21 cellular contexts compared by ENCODE assay signal in genomic region chr14:35117112-35117511, GRCh38. TPM values are rescaled to one million over a fixed set of nuclear protein-coding genes. Genes with fewer than 3 reads are reported as not detected.
DNase-seq lines count a peak whose midpoint lies in the region; ATAC-seq lines count a peak whose summit lies in the region.
"Had no signal": no experiment of that assay in that cellular context is flagged by ENCODE, and none has a peak within 500 bp of the region (broad histone marks: within the 10 kb centered on the region; RNA-seq: fewer than 3 reads in every experiment).

No MANE protein-coding gene starts in this region.

- H3K9me3 Mint-ChIP-seq in activated naive CD4-positive, alpha-beta T cell treated with anti-CD3 and anti-CD28 coated beads for 36 hours: no peaks in the 10 kb centered on the region
- no peaks in the 10 kb centered on the region for H3K9me3 Mint-ChIP-seq in activated T-helper 17 cell treated with anti-CD3 and anti-CD28 coated beads, Interleukin-2, amount 50 U/mL, for 72 hours
- no peaks in the 10 kb centered on the region for H3K9me3 Mint-ChIP-seq in stimulated activated memory B cell treated with anti-CD40 and anti-IgM and Interleukin-4, amounts not matched to agents 10 μg/mL and 1 μg/mL and 100 μg/mL, for 72 hours

- H3K27ac Mint-ChIP-seq in activated naive CD4-positive, alpha-beta T cell treated with anti-CD3 and anti-CD28 coated beads for 36 hours: peak overlapping the region; percentile 5
- peak overlapping the region; percentile 75 for H3K27ac Mint-ChIP-seq in activated T-helper 17 cell treated with anti-CD3 and anti-CD28 coated beads, Interleukin-2, amount 50 U/mL, for 72 hours
- H3K27ac Mint-ChIP-seq in stimulated activated memory B cell treated with anti-CD40 and anti-IgM and Interleukin-4, amounts not matched to agents 10 μg/mL and 1 μg/mL and 100 μg/mL, for 72 hours: peak overlapping the region; percentile 26
- H3K27ac Mint-ChIP-seq: activated naive CD8-positive, alpha-beta T cell; mesothelial cell of epicardium had no signal

- CTCF ChIA-PET in activated naive CD4-positive, alpha-beta T cell treated with anti-CD3 and anti-CD28 coated beads for 36 hours (lab: Charles Lee): no interaction called here

- peaks cover 39% of the 10 kb centered on the region for H3K36me3 Mint-ChIP-seq in activated naive CD4-positive, alpha-beta T cell treated with anti-CD3 and anti-CD28 coated beads for 36 hours (ENCODE audit: low read depth)
- H3K36me3 Mint-ChIP-seq in activated T-helper 17 cell treated with anti-CD3 and anti-CD28 coated beads, Interleukin-2, amount 50 U/mL, for 72 hours (ENCODE audit: low read depth): peaks cover 99% of the 10 kb centered on the region
- H3K36me3 Mint-ChIP-seq in stimulated activated memory B cell treated with anti-CD40 and anti-IgM and Interleukin-4, amounts not matched to agents 10 μg/mL and 1 μg/mL and 100 μg/mL, for 72 hours: peaks cover 43% of the 10 kb centered on the region

- ATAC-seq in activated T-helper 17 cell treated with anti-CD3 and anti-CD28 coated beads, Interleukin-2, amount 50 U/mL, for 72 hours (replicated peaks): no peak
- ATAC-seq in left lobe of liver (peak; percentile 51), HG03097 (IDR thresholded peaks at IDR 0.05; ENCODE audit: low FRiP score, unreplicated experiment) (no peak)
- no peak for ATAC-seq in stimulated activated memory B cell treated with anti-CD40 and anti-IgM and Interleukin-4, amounts not matched to agents 10 μg/mL and 1 μg/mL and 100 μg/mL, for 72 hours
- ATAC-seq: HCT116 had no signal

- H3K4me1 Mint-ChIP-seq in activated naive CD4-positive, alpha-beta T cell treated with anti-CD3 and anti-CD28 coated beads for 36 hours (ENCODE audit: low read depth): peaks cover 38% of the 10 kb centered on the region
- H3K4me1 Mint-ChIP-seq in activated T-helper 17 cell treated with anti-CD3 and anti-CD28 coated beads, Interleukin-2, amount 50 U/mL, for 72 hours: peaks cover 26% of the 10 kb centered on the region
- H3K4me1 Mint-ChIP-seq in stimulated activated memory B cell treated with anti-CD40 and anti-IgM and Interleukin-4, amounts not matched to agents 10 μg/mL and 1 μg/mL and 100 μg/mL, for 72 hours: peaks cover 28% of the 10 kb centered on the region

- DNase-seq in activated naive CD4-positive, alpha-beta T cell treated with anti-CD3 and anti-CD28 coated beads for 36 hours: no peak
- DNase-seq in activated naive CD4-positive, alpha-beta T cell treated with Interleukin-2 at 50 U/mL for 16 hours: no peak
- peak; percentile 67 for DNase-seq in left lobe of liver (ENCODE audit: low spot score)
- no peak for DNase-seq in NCI-H146 treated with DMSO at 0.1 percent for 48 hours (lab: John Stamatoyannopoulos, UW; ENCODE audit: unreplicated experiment)
- no peak for DNase-seq in stimulated activated CD4-positive, alpha-beta T cell treated with anti-CD3 and anti-CD28 coated beads, Interleukin-4, amount 100 ng/mL, for 24 hours
- DNase-seq: cerebellar nuclear complex; DMS153; effector memory CD4-positive, alpha-beta T cell; esophagus squamous epithelium; GF-D8; kidney glomerular epithelial cell; NCI-H1694 treated with DMSO at 0.1 percent for 48 hours; NCI-H2171 treated with DMSO at 0.1 percent for 48 hours; NCI-H526; posterior cingulate gyrus had no signal

- intact Hi-C loops in activated naive CD4-positive, alpha-beta T cell treated with anti-CD3 and anti-CD28 coated beads for 36 hours (cut with micrococcal nuclease): no loop called here

- H3K4me3 Mint-ChIP-seq in activated naive CD4-positive, alpha-beta T cell treated with anti-CD3 and anti-CD28 coated beads for 36 hours: no peak overlapping the region
- peak overlapping the region; percentile 7 for H3K4me3 Mint-ChIP-seq in activated T-helper 17 cell treated with anti-CD3 and anti-CD28 coated beads, Interleukin-2, amount 50 U/mL, for 72 hours
- H3K4me3 Mint-ChIP-seq in stimulated activated memory B cell treated with anti-CD40 and anti-IgM and Interleukin-4, amounts not matched to agents 10 μg/mL and 1 μg/mL and 100 μg/mL, for 72 hours: no peak overlapping the region
- H3K4me3 Mint-ChIP-seq: mesothelial cell of epicardium had no signal

- no peaks in the 10 kb centered on the region for H3K27me3 Mint-ChIP-seq in activated naive CD4-positive, alpha-beta T cell treated with anti-CD3 and anti-CD28 coated beads for 36 hours (ENCODE audit: low read depth)
- H3K27me3 Mint-ChIP-seq in activated T-helper 17 cell treated with anti-CD3 and anti-CD28 coated beads, Interleukin-2, amount 50 U/mL, for 72 hours: no peaks in the 10 kb centered on the region
- H3K27me3 Mint-ChIP-seq in stimulated activated memory B cell treated with anti-CD40 and anti-IgM and Interleukin-4, amounts not matched to agents 10 μg/mL and 1 μg/mL and 100 μg/mL, for 72 hours: no peaks in the 10 kb centered on the region
- H3K27me3 Mint-ChIP-seq: activated naive CD8-positive, alpha-beta T cell had no signal

RNA-seq across cellular contexts. Expression of gene PPP2R3C, which starts 4.7 kb away (rescaled TPM):
- 10 to 100 TPM; 44.5 to 47.5 TPM for total RNA-seq in activated naive CD4-positive, alpha-beta T cell treated with anti-CD3 and anti-CD28 coated beads for 36 hours
- 10 to 100 TPM; 50.4 to 64.9 TPM for total RNA-seq in activated T-helper 17 cell treated with anti-CD3 and anti-CD28 coated beads, Interleukin-2, amount 50 U/mL, for 72 hours
- total RNA-seq in left lobe of liver: 6.1 TPM

RNA-seq across cellular contexts. Expression of gene PRORP, which starts 5.2 kb away (rescaled TPM):
- 10 to 100 TPM; 37.9 to 40.8 TPM for total RNA-seq in activated naive CD4-positive, alpha-beta T cell treated with anti-CD3 and anti-CD28 coated beads for 36 hours
- total RNA-seq in activated T-helper 17 cell treated with anti-CD3 and anti-CD28 coated beads, Interleukin-2, amount 50 U/mL, for 72 hours: 10 to 100 TPM; 40.3 to 52.9 TPM
- total RNA-seq in left lobe of liver: 18.1 TPM

Comparison
In these comparisons a context has a peak if more than half of its experiments do, and no peak if none do; other contexts are left out.
1. H3K27ac Mint-ChIP-seq: peak in every context shown above with its lines; median percentile 75 in activated T-helper 17 cell treated with anti-CD3 and anti-CD28 coated beads, Interleukin-2, amount 50 U/mL, for 72 hours; 26 in stimulated activated memory B cell treated with anti-CD40 and anti-IgM and Interleukin-4, amounts not matched to agents 10 μg/mL and 1 μg/mL and 100 μg/mL, for 72 hours; 5 in activated naive CD4-positive, alpha-beta T cell treated with anti-CD3 and anti-CD28 coated beads for 36 hours.